1 cellular context compared by ENCODE assay signal in genomic region chr5:57155033-57155432, GRCh38.
TF ChIP-seq lines count a peak whose summit lies in the region.

No MANE protein-coding gene starts in this region.

TF ChIP-seq in K562, 482 proteins besides CTCF, POLR2A, EP300 and RAD21 (continued from another document and continues in another):
- TF ChIP-seq CSDE1 (IDR thresholded peaks at IDR 0.05) (no peak), CEBPB (tag; IDR thresholded peaks at IDR 0.05) (no peak), HOMEZ (CRISPR knock-in tag; IDR thresholded peaks at IDR 0.05) (no peak), TSHZ1 (CRISPR knock-in tag; IDR thresholded peaks at IDR 0.05) (peak; percentile 81), ADNP (tag; IDR thresholded peaks at IDR 0.05) (0 out of 2 replicates have a peak, but pooled peaks have one; percentile 9), ZNF24 (IDR thresholded peaks at IDR 0.05) (no peak), FOXA1 (IDR thresholded peaks at IDR 0.05; ENCODE audit: borderline replicate concordance) (no peak), PRPF4 (IDR thresholded peaks at IDR 0.05; ENCODE audit: insufficient read depth, low read depth, low read length, poor library complexity, severe bottlenecking) (no peak), ZNF212 (CRISPR knock-in tag; IDR thresholded peaks at IDR 0.05) (no peak), ZNF311 (CRISPR knock-in tag; IDR thresholded peaks at IDR 0.05) (peak; percentile 67; the same call in 1 of the 2 replicates), GATA2 (CRISPR knock-in tag; IDR thresholded peaks at IDR 0.05) (no peak), ZNF592 (IDR thresholded peaks at IDR 0.05) (peak; percentile 94), CREBBP (IDR thresholded peaks at IDR 0.05; ENCODE audit: low read depth, low read length) (no peak), SMARCC2 (IDR thresholded peaks at IDR 0.05; ENCODE audit: low read depth) (no peak), E2F8 (IDR thresholded peaks at IDR 0.05; ENCODE audit: low read depth, partially characterized antibody) (no peak), ZBTB17 (CRISPR knock-in tag; IDR thresholded peaks at IDR 0.05) (peak; percentile 59), MEF2A (IDR thresholded peaks at IDR 0.05; ENCODE audit: control insufficient read depth, low read depth, low read length) (no peak), KLF10 (CRISPR knock-in tag; IDR thresholded peaks at IDR 0.05) (no peak), ZNF277 (CRISPR knock-in tag; IDR thresholded peaks at IDR 0.05; ENCODE audit: borderline replicate concordance) (no peak), NR4A1 (CRISPR knock-in tag; IDR thresholded peaks at IDR 0.05) (no peak), NR4A1 (tag; IDR thresholded peaks at IDR 0.05) (peak; percentile 94), ARID3A (IDR thresholded peaks at IDR 0.05; ENCODE audit: borderline replicate concordance, low read depth, low read length) (no peak), CHCHD3 (CRISPR knock-in tag; IDR thresholded peaks at IDR 0.05) (no peak), ZNF354B (CRISPR knock-in tag; IDR thresholded peaks at IDR 0.05) (peak; percentile 44; the same call in 1 of the 2 replicates), HMBOX1 (IDR thresholded peaks at IDR 0.05) (no peak), ZBTB43 (CRISPR knock-in tag; IDR thresholded peaks at IDR 0.05) (no peak), EGR1 (conservative IDR thresholded peaks at IDR 0.05) (no peak), ZFP36 (IDR thresholded peaks at IDR 0.05; ENCODE audit: low read depth, low read length, partially characterized antibody) (no peak), ZNF274 (IDR thresholded peaks at IDR 0.05; ENCODE audit: borderline replicate concordance, low read depth, low read length) (no peak), ARID1B (IDR thresholded peaks at IDR 0.05) (no peak), ZBTB9 (CRISPR knock-in tag; IDR thresholded peaks at IDR 0.05) (peak; percentile 86), ZC3H8 (IDR thresholded peaks at IDR 0.05) (no peak), EWSR1 (IDR thresholded peaks at IDR 0.05; ENCODE audit: borderline replicate concordance, low read depth, partially characterized antibody) (no peak), EZH2 (IDR thresholded peaks at IDR 0.05; ENCODE audit: borderline replicate concordance, low read depth, low read length) (no peak), ZNF639 (CRISPR knock-in tag; conservative IDR thresholded peaks at IDR 0.05 in 1 of 2, IDR thresholded peaks at IDR 0.05 in 1 of 2) (peak in 1 of 2 experiments; percentile 73; a peak in 1 of 4 replicates), TSC22D4 (tag; IDR thresholded peaks at IDR 0.05) (no peak), GABPB1 (CRISPR knock-in tag; IDR thresholded peaks at IDR 0.05) (no peak), ZBTB26 (CRISPR knock-in tag; IDR thresholded peaks at IDR 0.05) (no peak), ZC3H11A (IDR thresholded peaks at IDR 0.05; ENCODE audit: low read depth, low read length) (no peak), PCBP1 (IDR thresholded peaks at IDR 0.05; ENCODE audit: low read depth, low read length, poor library complexity, severe bottlenecking) (no peak)
